In the genomic region with DNA sequence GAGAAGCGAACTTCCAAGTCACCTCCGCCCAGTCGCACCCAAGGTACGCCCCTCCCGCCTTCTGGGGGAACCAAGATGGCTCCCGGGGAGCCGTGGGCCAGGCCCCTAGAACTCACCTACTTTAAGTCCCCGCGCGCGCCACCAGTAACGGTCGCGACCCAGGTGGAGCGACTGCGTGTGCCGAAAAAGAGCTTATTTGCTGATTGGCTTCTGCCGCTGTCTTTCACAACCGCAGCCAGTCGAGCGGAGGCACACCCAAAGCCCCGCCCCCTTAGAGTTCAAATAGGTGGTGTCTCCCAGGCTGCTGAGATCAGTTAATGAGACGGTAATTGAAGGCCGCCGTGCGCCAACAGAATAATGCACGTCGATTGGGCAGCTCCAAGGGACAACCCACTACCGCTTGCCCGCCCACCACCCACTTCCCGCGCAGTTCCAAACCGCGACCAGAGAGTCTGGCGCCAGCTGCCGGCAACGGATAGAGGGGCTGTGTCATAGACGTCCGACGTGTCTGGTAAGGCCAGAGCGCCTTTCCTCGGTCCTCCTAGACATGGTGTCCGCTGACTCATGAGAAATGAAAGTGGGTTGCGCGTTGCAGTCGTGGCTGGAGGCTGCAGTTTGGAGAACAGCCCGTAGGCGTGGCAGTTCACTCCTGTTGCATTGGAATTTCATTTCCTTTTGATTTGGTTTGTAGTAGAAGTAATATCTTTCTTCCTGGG, we compare ENCODE assay signal across 1 cellular context.
A peak's percentile ranks its signal among the peaks of the same experiment; 100 is the strongest.
TF ChIP-seq lines count a peak whose summit lies in the region.

A gene with protein sequence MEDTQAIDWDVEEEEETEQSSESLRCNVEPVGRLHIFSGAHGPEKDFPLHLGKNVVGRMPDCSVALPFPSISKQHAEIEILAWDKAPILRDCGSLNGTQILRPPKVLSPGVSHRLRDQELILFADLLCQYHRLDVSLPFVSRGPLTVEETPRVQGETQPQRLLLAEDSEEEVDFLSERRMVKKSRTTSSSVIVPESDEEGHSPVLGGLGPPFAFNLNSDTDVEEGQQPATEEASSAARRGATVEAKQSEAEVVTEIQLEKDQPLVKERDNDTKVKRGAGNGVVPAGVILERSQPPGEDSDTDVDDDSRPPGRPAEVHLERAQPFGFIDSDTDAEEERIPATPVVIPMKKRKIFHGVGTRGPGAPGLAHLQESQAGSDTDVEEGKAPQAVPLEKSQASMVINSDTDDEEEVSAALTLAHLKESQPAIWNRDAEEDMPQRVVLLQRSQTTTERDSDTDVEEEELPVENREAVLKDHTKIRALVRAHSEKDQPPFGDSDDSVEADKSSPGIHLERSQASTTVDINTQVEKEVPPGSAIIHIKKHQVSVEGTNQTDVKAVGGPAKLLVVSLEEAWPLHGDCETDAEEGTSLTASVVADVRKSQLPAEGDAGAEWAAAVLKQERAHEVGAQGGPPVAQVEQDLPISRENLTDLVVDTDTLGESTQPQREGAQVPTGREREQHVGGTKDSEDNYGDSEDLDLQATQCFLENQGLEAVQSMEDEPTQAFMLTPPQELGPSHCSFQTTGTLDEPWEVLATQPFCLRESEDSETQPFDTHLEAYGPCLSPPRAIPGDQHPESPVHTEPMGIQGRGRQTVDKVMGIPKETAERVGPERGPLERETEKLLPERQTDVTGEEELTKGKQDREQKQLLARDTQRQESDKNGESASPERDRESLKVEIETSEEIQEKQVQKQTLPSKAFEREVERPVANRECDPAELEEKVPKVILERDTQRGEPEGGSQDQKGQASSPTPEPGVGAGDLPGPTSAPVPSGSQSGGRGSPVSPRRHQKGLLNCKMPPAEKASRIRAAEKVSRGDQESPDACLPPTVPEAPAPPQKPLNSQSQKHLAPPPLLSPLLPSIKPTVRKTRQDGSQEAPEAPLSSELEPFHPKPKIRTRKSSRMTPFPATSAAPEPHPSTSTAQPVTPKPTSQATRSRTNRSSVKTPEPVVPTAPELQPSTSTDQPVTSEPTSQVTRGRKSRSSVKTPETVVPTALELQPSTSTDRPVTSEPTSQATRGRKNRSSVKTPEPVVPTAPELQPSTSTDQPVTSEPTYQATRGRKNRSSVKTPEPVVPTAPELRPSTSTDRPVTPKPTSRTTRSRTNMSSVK (N-terminal part only) (minus strand): TSS at position 153 of the 716 bp plus-strand sequence. CDS start 2,106 bp downstream, outside the sequence.

TF ChIP-seq in K562, 482 proteins besides CTCF, POLR2A, EP300 and RAD21 (continued from another document and continues in another):
- TF ChIP-seq, protein P1, sequence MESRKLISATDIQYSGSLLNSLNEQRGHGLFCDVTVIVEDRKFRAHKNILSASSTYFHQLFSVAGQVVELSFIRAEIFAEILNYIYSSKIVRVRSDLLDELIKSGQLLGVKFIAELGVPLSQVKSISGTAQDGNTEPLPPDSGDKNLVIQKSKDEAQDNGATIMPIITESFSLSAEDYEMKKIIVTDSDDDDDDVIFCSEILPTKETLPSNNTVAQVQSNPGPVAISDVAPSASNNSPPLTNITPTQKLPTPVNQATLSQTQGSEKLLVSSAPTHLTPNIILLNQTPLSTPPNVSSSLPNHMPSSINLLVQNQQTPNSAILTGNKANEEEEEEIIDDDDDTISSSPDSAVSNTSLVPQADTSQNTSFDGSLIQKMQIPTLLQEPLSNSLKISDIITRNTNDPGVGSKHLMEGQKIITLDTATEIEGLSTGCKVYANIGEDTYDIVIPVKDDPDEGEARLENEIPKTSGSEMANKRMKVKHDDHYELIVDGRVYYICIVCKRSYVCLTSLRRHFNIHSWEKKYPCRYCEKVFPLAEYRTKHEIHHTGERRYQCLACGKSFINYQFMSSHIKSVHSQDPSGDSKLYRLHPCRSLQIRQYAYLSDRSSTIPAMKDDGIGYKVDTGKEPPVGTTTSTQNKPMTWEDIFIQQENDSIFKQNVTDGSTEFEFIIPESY (CRISPR knock-in tag; IDR thresholded peaks at IDR 0.05), result peak; percentile 80
- peak; percentile 88 for TF ChIP-seq CCNT2 (IDR thresholded peaks at IDR 0.05; ENCODE audit: borderline replicate concordance, extremely low read depth, insufficient read length, low read depth, low read length)
- no peak for TF ChIP-seq DIDO1 (tag; IDR thresholded peaks at IDR 0.05; ENCODE audit: low read depth)
- peak; percentile 93; the same call in 1 of the 2 replicates for TF ChIP-seq SAFB (IDR thresholded peaks at IDR 0.05; ENCODE audit: borderline replicate concordance, low read depth, low read length)
- TF ChIP-seq NCOA4 (IDR thresholded peaks at IDR 0.05; ENCODE audit: partially characterized antibody), result no peak
- no peak for TF ChIP-seq TCF7L2 (IDR thresholded peaks at IDR 0.05; ENCODE audit: low read depth, low read length)
- peak; percentile 75 for TF ChIP-seq POU5F1 (IDR thresholded peaks at IDR 0.05; ENCODE audit: borderline replicate concordance, low read depth, low read length, partially characterized antibody)
- TF ChIP-seq ZKSCAN8 (CRISPR knock-in tag; IDR thresholded peaks at IDR 0.05), result no peak
- no peak for TF ChIP-seq HIVEP1 (CRISPR knock-in tag; IDR thresholded peaks at IDR 0.05)
- 0 out of 2 replicates have a peak, but pooled peaks have one; percentile 35 for TF ChIP-seq ZNF324 (CRISPR knock-in tag; IDR thresholded peaks at IDR 0.05)
- TF ChIP-seq, protein P2, sequence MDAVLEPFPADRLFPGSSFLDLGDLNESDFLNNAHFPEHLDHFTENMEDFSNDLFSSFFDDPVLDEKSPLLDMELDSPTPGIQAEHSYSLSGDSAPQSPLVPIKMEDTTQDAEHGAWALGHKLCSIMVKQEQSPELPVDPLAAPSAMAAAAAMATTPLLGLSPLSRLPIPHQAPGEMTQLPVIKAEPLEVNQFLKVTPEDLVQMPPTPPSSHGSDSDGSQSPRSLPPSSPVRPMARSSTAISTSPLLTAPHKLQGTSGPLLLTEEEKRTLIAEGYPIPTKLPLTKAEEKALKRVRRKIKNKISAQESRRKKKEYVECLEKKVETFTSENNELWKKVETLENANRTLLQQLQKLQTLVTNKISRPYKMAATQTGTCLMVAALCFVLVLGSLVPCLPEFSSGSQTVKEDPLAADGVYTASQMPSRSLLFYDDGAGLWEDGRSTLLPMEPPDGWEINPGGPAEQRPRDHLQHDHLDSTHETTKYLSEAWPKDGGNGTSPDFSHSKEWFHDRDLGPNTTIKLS (IDR thresholded peaks at IDR 0.05; ENCODE audit: borderline replicate concordance, low read depth), result peak; percentile 99
- peak; percentile 33; the same call in 1 of the 2 replicates for TF ChIP-seq TAL1 (IDR thresholded peaks at IDR 0.05)
- peak; percentile 77 for TF ChIP-seq GTF2B (IDR thresholded peaks at IDR 0.05; ENCODE audit: extremely low read depth, insufficient read length)
- TF ChIP-seq TRIM28 (IDR thresholded peaks at IDR 0.05), result peak; percentile 41; the same call in 1 of the 2 replicates
- TF ChIP-seq CTCFL (IDR thresholded peaks at IDR 0.05; ENCODE audit: borderline replicate concordance, insufficient read depth, low read depth, low read length, poor library complexity, severe bottlenecking), result no peak
- no peak for TF ChIP-seq U2AF1 (optimal IDR thresholded peaks at IDR 0.05; ENCODE audit: low read depth, low read length)
- TF ChIP-seq KDM1A (IDR thresholded peaks at IDR 0.05), result no peak
- peak; percentile 95 for TF ChIP-seq MTA3 (IDR thresholded peaks at IDR 0.05; ENCODE audit: borderline replicate concordance)
- TF ChIP-seq, protein P3, sequence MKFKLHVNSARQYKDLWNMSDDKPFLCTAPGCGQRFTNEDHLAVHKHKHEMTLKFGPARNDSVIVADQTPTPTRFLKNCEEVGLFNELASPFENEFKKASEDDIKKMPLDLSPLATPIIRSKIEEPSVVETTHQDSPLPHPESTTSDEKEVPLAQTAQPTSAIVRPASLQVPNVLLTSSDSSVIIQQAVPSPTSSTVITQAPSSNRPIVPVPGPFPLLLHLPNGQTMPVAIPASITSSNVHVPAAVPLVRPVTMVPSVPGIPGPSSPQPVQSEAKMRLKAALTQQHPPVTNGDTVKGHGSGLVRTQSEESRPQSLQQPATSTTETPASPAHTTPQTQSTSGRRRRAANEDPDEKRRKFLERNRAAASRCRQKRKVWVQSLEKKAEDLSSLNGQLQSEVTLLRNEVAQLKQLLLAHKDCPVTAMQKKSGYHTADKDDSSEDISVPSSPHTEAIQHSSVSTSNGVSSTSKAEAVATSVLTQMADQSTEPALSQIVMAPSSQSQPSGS (CRISPR knock-in tag; IDR thresholded peaks at IDR 0.05), result no peak
- TF ChIP-seq, protein P4, sequence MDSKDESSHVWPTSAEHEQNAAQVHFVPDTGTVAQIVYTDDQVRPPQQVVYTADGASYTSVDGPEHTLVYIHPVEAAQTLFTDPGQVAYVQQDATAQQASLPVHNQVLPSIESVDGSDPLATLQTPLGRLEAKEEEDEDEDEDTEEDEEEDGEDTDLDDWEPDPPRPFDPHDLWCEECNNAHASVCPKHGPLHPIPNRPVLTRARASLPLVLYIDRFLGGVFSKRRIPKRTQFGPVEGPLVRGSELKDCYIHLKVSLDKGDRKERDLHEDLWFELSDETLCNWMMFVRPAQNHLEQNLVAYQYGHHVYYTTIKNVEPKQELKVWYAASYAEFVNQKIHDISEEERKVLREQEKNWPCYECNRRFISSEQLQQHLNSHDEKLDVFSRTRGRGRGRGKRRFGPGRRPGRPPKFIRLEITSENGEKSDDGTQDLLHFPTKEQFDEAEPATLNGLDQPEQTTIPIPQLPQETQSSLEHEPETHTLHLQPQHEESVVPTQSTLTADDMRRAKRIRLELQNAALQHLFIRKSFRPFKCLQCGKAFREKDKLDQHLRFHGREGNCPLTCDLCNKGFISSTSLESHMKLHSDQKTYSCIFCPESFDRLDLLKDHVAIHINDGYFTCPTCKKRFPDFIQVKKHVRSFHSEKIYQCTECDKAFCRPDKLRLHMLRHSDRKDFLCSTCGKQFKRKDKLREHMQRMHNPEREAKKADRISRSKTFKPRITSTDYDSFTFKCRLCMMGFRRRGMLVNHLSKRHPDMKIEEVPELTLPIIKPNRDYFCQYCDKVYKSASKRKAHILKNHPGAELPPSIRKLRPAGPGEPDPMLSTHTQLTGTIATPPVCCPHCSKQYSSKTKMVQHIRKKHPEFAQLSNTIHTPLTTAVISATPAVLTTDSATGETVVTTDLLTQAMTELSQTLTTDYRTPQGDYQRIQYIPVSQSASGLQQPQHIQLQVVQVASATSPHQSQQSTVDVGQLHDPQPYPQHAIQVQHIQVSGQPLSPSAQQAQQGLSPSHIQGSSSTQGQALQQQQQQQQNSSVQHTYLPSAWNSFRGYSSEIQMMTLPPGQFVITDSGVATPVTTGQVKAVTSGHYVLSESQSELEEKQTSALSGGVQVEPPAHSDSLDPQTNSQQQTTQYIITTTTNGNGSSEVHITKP (IDR thresholded peaks at IDR 0.05; ENCODE audit: partially characterized antibody), result peak; percentile 77
- TF ChIP-seq, protein P5, sequence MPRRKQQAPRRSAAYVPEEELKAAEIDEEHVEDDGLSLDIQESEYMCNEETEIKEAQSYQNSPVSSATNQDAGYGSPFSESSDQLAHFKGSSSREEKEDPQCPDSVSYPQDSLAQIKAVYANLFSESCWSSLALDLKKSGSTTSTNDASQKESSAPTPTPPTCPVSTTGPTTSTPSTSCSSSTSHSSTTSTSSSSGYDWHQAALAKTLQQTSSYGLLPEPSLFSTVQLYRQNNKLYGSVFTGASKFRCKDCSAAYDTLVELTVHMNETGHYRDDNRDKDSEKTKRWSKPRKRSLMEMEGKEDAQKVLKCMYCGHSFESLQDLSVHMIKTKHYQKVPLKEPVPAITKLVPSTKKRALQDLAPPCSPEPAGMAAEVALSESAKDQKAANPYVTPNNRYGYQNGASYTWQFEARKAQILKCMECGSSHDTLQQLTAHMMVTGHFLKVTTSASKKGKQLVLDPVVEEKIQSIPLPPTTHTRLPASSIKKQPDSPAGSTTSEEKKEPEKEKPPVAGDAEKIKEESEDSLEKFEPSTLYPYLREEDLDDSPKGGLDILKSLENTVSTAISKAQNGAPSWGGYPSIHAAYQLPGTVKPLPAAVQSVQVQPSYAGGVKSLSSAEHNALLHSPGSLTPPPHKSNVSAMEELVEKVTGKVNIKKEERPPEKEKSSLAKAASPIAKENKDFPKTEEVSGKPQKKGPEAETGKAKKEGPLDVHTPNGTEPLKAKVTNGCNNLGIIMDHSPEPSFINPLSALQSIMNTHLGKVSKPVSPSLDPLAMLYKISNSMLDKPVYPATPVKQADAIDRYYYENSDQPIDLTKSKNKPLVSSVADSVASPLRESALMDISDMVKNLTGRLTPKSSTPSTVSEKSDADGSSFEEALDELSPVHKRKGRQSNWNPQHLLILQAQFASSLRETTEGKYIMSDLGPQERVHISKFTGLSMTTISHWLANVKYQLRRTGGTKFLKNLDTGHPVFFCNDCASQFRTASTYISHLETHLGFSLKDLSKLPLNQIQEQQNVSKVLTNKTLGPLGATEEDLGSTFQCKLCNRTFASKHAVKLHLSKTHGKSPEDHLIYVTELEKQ (CRISPR knock-in tag; IDR thresholded peaks at IDR 0.05), result no peak
- TF ChIP-seq ZBTB17 (CRISPR knock-in tag; IDR thresholded peaks at IDR 0.05), result 0 out of 2 replicates have a peak, but pooled peaks have one; percentile 21
- no peak for TF ChIP-seq ILK (tag; IDR thresholded peaks at IDR 0.05; ENCODE audit: borderline replicate concordance, low read depth)
- no peak for TF ChIP-seq NR2F6 (CRISPR knock-in tag; IDR thresholded peaks at IDR 0.05)
- no peak for TF ChIP-seq LARP7 (IDR thresholded peaks at IDR 0.05)
- TF ChIP-seq, protein P6, sequence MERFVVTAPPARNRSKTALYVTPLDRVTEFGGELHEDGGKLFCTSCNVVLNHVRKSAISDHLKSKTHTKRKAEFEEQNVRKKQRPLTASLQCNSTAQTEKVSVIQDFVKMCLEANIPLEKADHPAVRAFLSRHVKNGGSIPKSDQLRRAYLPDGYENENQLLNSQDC (CRISPR knock-in tag; IDR thresholded peaks at IDR 0.05), result 0 out of 2 replicates have a peak, but pooled peaks have one; percentile 4
- TF ChIP-seq TFE3 (CRISPR knock-in tag; IDR thresholded peaks at IDR 0.05), result no peak
